In the genomic region with DNA sequence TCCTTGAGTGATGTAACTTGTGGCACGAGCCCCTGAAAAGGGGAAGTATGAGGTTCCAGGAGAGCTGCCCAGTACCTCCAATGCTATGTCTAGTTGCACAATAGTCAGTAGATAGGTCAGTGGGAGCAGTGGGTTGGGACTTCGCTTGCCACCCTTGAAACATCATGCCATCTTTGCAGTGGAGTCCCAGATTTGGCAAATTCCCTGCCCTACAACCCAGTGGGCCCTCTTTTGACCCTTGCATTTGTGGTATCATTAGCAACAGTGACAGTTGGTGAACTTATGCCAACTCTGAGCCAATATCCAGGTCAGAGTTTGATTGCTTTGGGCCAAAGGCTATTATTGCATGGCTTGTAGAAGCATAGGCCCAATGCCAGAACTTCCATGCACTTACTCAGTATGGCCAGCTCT, we compare ENCODE assay signal across 2 cellular contexts.
TF ChIP-seq lines count a peak whose summit lies in the region.

No MANE protein-coding gene starts in this region.

TF ChIP-seq in liver, 16 proteins besides CTCF, POLR2A, EP300 and RAD21 (continued from another document):
- TF ChIP-seq MAX (IDR thresholded peaks at IDR 0.05): peak; percentile 59
- TF ChIP-seq SP1 (IDR thresholded peaks at IDR 0.05): peak; percentile 86
- TF ChIP-seq ATF3 (IDR thresholded peaks at IDR 0.05): peak; percentile 70
- peak; percentile 58 for TF ChIP-seq HNF4G (IDR thresholded peaks at IDR 0.05)
- TF ChIP-seq FOXA1 (IDR thresholded peaks at IDR 0.05): no peak
- peak; percentile 33 for TF ChIP-seq REST (IDR thresholded peaks at IDR 0.05)
- no peak for TF ChIP-seq TAF1 (conservative IDR thresholded peaks at IDR 0.05)
- peak; percentile 92 to 95 for TF ChIP-seq HNF4A (conservative IDR thresholded peaks at IDR 0.05)
- peak; percentile 90 to 93 for TF ChIP-seq RXRA (IDR thresholded peaks at IDR 0.05)
- no peak for TF ChIP-seq GABPA (IDR thresholded peaks at IDR 0.05 in 1 of 2, conservative IDR thresholded peaks at IDR 0.05 in 1 of 2)
- TF ChIP-seq ZBTB33 (IDR thresholded peaks at IDR 0.05): peak; percentile 37
- TF ChIP-seq EGR1 (IDR thresholded peaks at IDR 0.05; ENCODE audit: low read depth in 2 of 2): no peak
- peak; percentile 69 for TF ChIP-seq NR2F2 (IDR thresholded peaks at IDR 0.05)
- no peak for TF ChIP-seq FOXA2 (IDR thresholded peaks at IDR 0.05)
- peak in 1 of 2 donors; percentile 66 for TF ChIP-seq JUND (IDR thresholded peaks at IDR 0.05)

TF ChIP-seq in HepG2, 621 proteins besides CTCF, POLR2A, EP300 and RAD21:
- TF ChIP-seq REST (IDR thresholded peaks at IDR 0.05; ENCODE audit: borderline replicate concordance in 1 of 2, low read depth in 1 of 2, low read length in 2 of 2): no peak
- TF ChIP-seq MAF1 (CRISPR knock-in tag; IDR thresholded peaks at IDR 0.05; ENCODE audit: borderline replicate concordance): no peak
- no peak for TF ChIP-seq SPEN (CRISPR knock-in tag; IDR thresholded peaks at IDR 0.05; ENCODE audit: low read depth)
- TF ChIP-seq MXI1 (IDR thresholded peaks at IDR 0.05; ENCODE audit: borderline replicate concordance, low read depth, low read length): no peak
- no peak for TF ChIP-seq ZNF800 (CRISPR knock-in tag; IDR thresholded peaks at IDR 0.05)
- TF ChIP-seq, protein P1, sequence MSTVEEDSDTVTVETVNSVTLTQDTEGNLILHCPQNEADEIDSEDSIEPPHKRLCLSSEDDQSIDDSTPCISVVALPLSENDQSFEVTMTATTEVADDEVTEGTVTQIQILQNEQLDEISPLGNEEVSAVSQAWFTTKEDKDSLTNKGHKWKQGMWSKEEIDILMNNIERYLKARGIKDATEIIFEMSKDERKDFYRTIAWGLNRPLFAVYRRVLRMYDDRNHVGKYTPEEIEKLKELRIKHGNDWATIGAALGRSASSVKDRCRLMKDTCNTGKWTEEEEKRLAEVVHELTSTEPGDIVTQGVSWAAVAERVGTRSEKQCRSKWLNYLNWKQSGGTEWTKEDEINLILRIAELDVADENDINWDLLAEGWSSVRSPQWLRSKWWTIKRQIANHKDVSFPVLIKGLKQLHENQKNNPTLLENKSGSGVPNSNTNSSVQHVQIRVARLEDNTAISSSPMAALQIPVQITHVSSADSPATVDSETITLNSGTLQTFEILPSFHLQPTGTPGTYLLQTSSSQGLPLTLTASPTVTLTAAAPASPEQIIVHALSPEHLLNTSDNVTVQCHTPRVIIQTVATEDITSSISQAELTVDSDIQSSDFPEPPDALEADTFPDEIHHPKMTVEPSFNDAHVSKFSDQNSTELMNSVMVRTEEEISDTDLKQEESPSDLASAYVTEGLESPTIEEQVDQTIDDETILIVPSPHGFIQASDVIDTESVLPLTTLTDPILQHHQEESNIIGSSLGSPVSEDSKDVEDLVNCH (CRISPR knock-in tag; IDR thresholded peaks at IDR 0.05): no peak
- no peak for TF ChIP-seq FOXO4 (CRISPR knock-in tag; conservative IDR thresholded peaks at IDR 0.05)
- no peak for TF ChIP-seq TSC22D2 (CRISPR knock-in tag; IDR thresholded peaks at IDR 0.05; ENCODE audit: borderline replicate concordance)
- TF ChIP-seq, protein P2, sequence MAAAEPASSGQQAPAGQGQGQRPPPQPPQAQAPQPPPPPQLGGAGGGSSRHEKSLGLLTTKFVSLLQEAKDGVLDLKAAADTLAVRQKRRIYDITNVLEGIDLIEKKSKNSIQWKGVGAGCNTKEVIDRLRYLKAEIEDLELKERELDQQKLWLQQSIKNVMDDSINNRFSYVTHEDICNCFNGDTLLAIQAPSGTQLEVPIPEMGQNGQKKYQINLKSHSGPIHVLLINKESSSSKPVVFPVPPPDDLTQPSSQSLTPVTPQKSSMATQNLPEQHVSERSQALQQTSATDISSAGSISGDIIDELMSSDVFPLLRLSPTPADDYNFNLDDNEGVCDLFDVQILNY (CRISPR knock-in tag; conservative IDR thresholded peaks at IDR 0.05): no peak
- TF ChIP-seq, protein P3, sequence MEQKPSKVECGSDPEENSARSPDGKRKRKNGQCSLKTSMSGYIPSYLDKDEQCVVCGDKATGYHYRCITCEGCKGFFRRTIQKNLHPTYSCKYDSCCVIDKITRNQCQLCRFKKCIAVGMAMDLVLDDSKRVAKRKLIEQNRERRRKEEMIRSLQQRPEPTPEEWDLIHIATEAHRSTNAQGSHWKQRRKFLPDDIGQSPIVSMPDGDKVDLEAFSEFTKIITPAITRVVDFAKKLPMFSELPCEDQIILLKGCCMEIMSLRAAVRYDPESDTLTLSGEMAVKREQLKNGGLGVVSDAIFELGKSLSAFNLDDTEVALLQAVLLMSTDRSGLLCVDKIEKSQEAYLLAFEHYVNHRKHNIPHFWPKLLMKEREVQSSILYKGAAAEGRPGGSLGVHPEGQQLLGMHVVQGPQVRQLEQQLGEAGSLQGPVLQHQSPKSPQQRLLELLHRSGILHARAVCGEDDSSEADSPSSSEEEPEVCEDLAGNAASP (CRISPR knock-in tag; IDR thresholded peaks at IDR 0.05; ENCODE audit: borderline replicate concordance): no peak
